ENCODE assay signal across 8 cellular contexts in the genomic region with DNA sequence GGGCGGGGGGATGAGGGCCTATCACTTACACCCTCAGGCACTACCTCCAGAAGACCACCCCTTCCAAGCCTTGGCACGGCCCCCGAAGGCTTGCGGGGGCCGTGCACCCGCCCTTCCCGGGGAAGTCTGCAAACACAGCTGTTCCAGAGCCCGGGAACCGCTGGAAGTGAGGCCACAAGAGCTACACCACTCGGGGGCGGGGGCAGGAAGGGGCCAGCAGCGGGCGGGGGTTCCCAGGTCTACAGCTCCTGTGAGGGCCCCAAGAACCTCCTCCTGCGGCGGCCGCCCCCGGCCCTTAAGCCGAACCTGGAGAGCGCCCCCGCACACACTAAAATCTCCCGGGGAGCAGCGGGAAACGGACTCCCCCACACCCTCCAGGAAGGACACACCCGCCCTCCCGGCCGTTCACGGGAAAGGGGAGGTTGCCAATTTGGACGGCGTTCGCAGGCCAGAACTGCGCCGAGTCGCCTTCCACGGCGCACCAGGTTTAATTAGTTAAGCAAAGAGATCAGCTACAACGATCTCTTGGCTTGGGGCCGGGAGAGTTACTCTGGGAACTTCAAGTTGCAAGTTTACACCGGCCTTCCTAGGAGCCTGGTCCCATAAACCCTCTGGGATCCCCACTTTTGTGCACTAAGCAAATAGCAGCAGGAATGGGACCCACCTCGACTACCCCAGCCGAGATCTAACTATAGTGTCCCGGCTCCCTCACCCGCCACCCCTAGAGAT. TPM values are rescaled to one million over a fixed set of nuclear protein-coding genes. Genes with fewer than 3 reads are reported as not detected.
DNase-seq lines count a peak whose midpoint lies in the region; TF ChIP-seq lines count a peak whose summit lies in the region.

No MANE protein-coding gene starts in this region.

- no peaks in the 10 kb centered on the region; the same call in 1 of the 2 replicates for H3F3A ChIP-seq in PC-9 (ENCODE audit: insufficient read depth, low read depth)

- H3K36me3 ChIP-seq in PC-9 (ENCODE audit: low read depth) = peaks cover 5% of the 10 kb centered on the region; the same call in 1 of the 2 replicates
- H3K36me3 ChIP-seq in liver (ENCODE audit: control insufficient read depth in 4 of 4, insufficient read depth in 3 of 4, low read depth in 1 of 4, low read length in 3 of 4) = no peaks in the 10 kb centered on the region

- peaks cover 60% of the 10 kb centered on the region for H3K79me2 ChIP-seq in PC-9 (ENCODE audit: low read depth)

- CTCF ChIA-PET in activated naive CD4-positive, alpha-beta T cell treated with anti-CD3 and anti-CD28 coated beads for 36 hours (lab: Charles Lee) = interaction anchor here (0.9 kb wide), 1 partner anchor 115 kb away, joined by 3 read pairs; no protein-coding TSS in a partner anchor
- CTCF ChIA-PET in PC-9 (lab: Charles Lee) = interaction anchor here (0.6 to 1.4 kb wide), 7 partner anchors 35 to 595 kb away, joined by 3 to 6 read pairs (median 4); no protein-coding TSS in a partner anchor

- intact Hi-C loops in activated naive CD4-positive, alpha-beta T cell treated with anti-CD3 and anti-CD28 coated beads for 36 hours (cut with micrococcal nuclease) = loop anchor here (1.0 to 10.0 kb wide), 7 partner anchors 114 to 1220 kb away; partner anchors contain the start of gene ANKEF1
- intact Hi-C loops in PC-9 (cut with micrococcal nuclease; ENCODE audit: unreplicated experiment) = loop anchor here (1.0 to 5.0 kb wide), 11 partner anchors 67 to 1055 kb away; no protein-coding TSS in a partner anchor

- no peak for TF ChIP-seq RAD21 in liver (IDR thresholded peaks at IDR 0.05)

- H3K27ac Mint-ChIP-seq in activated naive CD4-positive, alpha-beta T cell treated with anti-CD3 and anti-CD28 coated beads for 36 hours = no peak overlapping the region

- no peaks in the 10 kb centered on the region for H3K9me3 ChIP-seq in PC-9 (ENCODE audit: insufficient read depth, low read depth)
- H3K9me3 ChIP-seq in liver (ENCODE audit: control insufficient read depth in 4 of 4, low read length in 3 of 4) = no peaks in the 10 kb centered on the region

- H3K27me3 Mint-ChIP-seq in activated naive CD4-positive, alpha-beta T cell treated with anti-CD3 and anti-CD28 coated beads for 36 hours (ENCODE audit: low read depth) = peaks cover 52% of the 10 kb centered on the region

- no TSS peak for BruUV-seq in PC-9 (replicated peaks; lab: Mats Ljungman, UMichigan)

- no peaks in the 10 kb centered on the region for H4K20me1 ChIP-seq in PC-9 (ENCODE audit: insufficient read depth)

- peaks cover 21% of the 10 kb centered on the region for H3K4me1 Mint-ChIP-seq in activated naive CD4-positive, alpha-beta T cell treated with anti-CD3 and anti-CD28 coated beads for 36 hours (ENCODE audit: low read depth)

- H3K27me3 ChIP-seq in PC-9 (ENCODE audit: insufficient read depth, low read depth) = no peaks in the 10 kb centered on the region
- no peaks in the 10 kb centered on the region for H3K27me3 ChIP-seq in liver (ENCODE audit: control insufficient read depth in 4 of 4, insufficient read depth in 4 of 4, low read length in 3 of 4)

- H3K9me3 Mint-ChIP-seq in activated naive CD4-positive, alpha-beta T cell treated with anti-CD3 and anti-CD28 coated beads for 36 hours = no peaks in the 10 kb centered on the region

- TF ChIP-seq CTCF in PC-9 (conservative IDR thresholded peaks at IDR 0.05) (no peak), liver (IDR thresholded peaks at IDR 0.05; ENCODE audit: low read depth, low read length, missing input control) (no peak)

- peak overlapping the region; percentile 65 for H3K4me3 Mint-ChIP-seq in activated naive CD4-positive, alpha-beta T cell treated with anti-CD3 and anti-CD28 coated beads for 36 hours

- peak overlapping the region; percentile 79 for H3K4me2 ChIP-seq in PC-9

- POLR2A ChIA-PET in PC-9 (lab: Charles Lee; ENCODE audit: unreplicated experiment) = interaction anchor here (0.6 to 1.9 kb wide), 5 partner anchors 67 to 595 kb away, joined by 5 to 14 read pairs (median 8); no protein-coding TSS in a partner anchor

- H3K4me1 ChIP-seq in PC-9 (replicated peaks; ENCODE audit: insufficient read depth) = peaks cover 16% of the 10 kb centered on the region
- peaks cover 3 to 29% (median 7%) of the 10 kb centered on the region in 4 donors for H3K4me1 ChIP-seq in liver (ENCODE audit: control insufficient read depth in 4 of 4, insufficient read depth in 4 of 4, low read length in 3 of 4)

- H3K4me3 ChIP-seq in PC-9 (peak overlapping the region; percentile 84), liver (ENCODE audit: low read depth in 1 of 3, low read length in 3 of 3) (peak overlapping the region; percentile 80 to 94 (median 80))

- peak overlapping the region; percentile 72 to 75 for H3K9ac ChIP-seq in liver (ENCODE audit: low read depth in 1 of 2, low read length in 2 of 2)

- peak overlapping the region; percentile 74 for H2AFZ ChIP-seq in PC-9

- H3K27ac ChIP-seq in PC-9 (peak overlapping the region; percentile 97), cingulate gyrus (ENCODE audit: low read depth, low read length) (peak overlapping the region; percentile 34), liver (ENCODE audit: low read depth in 1 of 2, low read length in 2 of 2) (peak overlapping the region; percentile 90), temporal lobe (ENCODE audit: low read depth, low read length) (peak overlapping the region; percentile 52)

- peak; percentile 35 for DNase-seq in activated naive CD4-positive, alpha-beta T cell treated with anti-CD3 and anti-CD28 coated beads for 36 hours
- DNase-seq in activated naive CD4-positive, alpha-beta T cell (lab: John Stamatoyannopoulos, UW) = no peak
- DNase-seq in PC-9 = peak in 1 of 2 experiments; percentile 50
- no peak for DNase-seq in MV-4-11 (lab: John Stamatoyannopoulos, UW)
- no peak for DNase-seq in putamen (ENCODE audit: low spot score)

- WGBS in liver = 10% methylated on average over 42 of the region's 42 CpGs

- no peaks in the 10 kb centered on the region for H3K9me2 ChIP-seq in PC-9 (ENCODE audit: insufficient read depth)

- H3K36me3 Mint-ChIP-seq in activated naive CD4-positive, alpha-beta T cell treated with anti-CD3 and anti-CD28 coated beads for 36 hours (ENCODE audit: low read depth) = no peaks in the 10 kb centered on the region

TF ChIP-seq in liver, 16 proteins besides CTCF, POLR2A, EP300 and RAD21:
- TF ChIP-seq SP1 (IDR thresholded peaks at IDR 0.05) = no peak
- no peak for TF ChIP-seq TAF1 (conservative IDR thresholded peaks at IDR 0.05)
- peak; percentile 4 for TF ChIP-seq NR2F2 (IDR thresholded peaks at IDR 0.05)
- no peak for TF ChIP-seq HNF4G (IDR thresholded peaks at IDR 0.05)

RNA-seq across cellular contexts. Expression of gene JAG1, which starts 1.8 kb away (rescaled TPM):
- under 1 TPM; 0.25 to 0.41 TPM for total RNA-seq in activated naive CD4-positive, alpha-beta T cell treated with anti-CD3 and anti-CD28 coated beads for 36 hours
- 42.9 and 51.5 TPM in 2 replicates for total RNA-seq in PC-9 (2021)
- 10 to 100 TPM in 1 of 2 donors, 1 to 10 TPM in 1; 6.3 to 16.6 TPM for total RNA-seq in liver
- 1 to 10 TPM; 1.8 to 3.0 TPM for polyA plus RNA-seq in liver
- 16.0 TPM for total RNA-seq in temporal lobe

Comparison
In these comparisons a context has a peak if more than half of its experiments do, and no peak if none do; other contexts are left out.
1. H3K27ac ChIP-seq: peak in every context shown above with its lines; median percentile 97 in PC-9; 90 in liver; 52 in temporal lobe; 34 in cingulate gyrus.
2. RNA of gene JAG1, which starts 1.8 kb away (total RNA-seq): 42.9 to 51.5 TPM in PC-9, 6.3 to 16.6 TPM in liver and 16.0 TPM in temporal lobe (single experiment); 0.25 to 0.41 TPM in activated naive CD4-positive, alpha-beta T cell treated with anti-CD3 and anti-CD28 coated beads for 36 hours; every median in the first group is over 4 times any median in the second.